Comparison of ENCODE assay signal across 10 cellular contexts in the genomic region with DNA sequence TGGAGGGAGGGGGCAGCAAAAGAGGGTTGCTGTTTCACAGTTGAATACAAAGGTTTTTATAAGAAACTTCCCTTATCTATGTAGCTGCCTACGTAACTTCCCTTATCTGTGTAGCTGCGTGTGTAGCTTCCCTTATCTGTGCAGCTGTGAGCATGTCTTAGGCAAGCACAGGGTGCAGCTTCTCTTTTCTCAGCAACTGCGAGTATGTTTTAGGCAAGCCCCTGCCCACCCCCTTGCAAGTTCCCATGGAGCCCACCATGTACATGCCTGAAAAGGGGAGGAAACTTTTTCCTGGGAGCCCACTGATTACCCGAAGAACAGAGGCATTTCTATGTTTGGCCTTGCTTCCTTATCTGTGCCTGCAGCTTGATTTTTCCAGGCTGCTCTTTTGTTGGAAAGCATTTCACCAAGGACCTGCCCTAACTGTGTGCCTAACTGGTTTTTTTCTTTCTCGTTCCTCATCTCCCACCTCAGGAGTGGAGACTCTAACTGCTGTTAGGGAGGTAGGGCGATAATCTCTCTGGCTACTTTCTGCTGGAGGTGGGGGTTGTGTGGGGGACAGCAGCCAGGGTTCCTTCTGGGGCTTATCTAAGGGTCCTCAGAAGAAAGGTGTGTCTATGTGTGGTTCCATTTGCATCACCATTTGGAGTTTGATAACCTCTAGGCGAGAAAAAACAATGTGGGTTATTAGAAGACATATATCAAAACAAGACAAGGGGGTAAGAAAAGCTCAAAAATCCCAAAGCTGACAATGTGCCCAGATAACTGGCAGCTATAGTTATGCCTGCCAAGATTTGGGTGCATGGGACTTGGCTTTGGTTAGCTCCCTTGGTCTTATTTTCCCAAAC. TPM values are rescaled to one million over a fixed set of nuclear protein-coding genes. Genes with fewer than 3 reads are reported as not detected.
DNase-seq lines count a peak whose midpoint lies in the region; ATAC-seq, FAIRE-seq and TF ChIP-seq lines count a peak whose summit lies in the region.
"Had no signal": no experiment of that assay in that cellular context is flagged by ENCODE, and none has a peak within 500 bp of the region (broad histone marks: within the 10 kb centered on the region; RNA-seq: fewer than 3 reads in every experiment).

No MANE protein-coding gene starts in this region.

- no peak for FAIRE-seq in kidney (lab: Jason Lieb, UNC)
- FAIRE-seq: islet of Langerhans had no signal

- peak; percentile 64 for ATAC-seq in GM21526 (IDR thresholded peaks at IDR 0.05; ENCODE audit: low FRiP score, unreplicated experiment)
- peak; percentile 69 for ATAC-seq in left ventricle myocardium superior
- no peak for ATAC-seq in GM21737 (IDR thresholded peaks at IDR 0.05; ENCODE audit: unreplicated experiment)
- ATAC-seq: activated CD8-positive, alpha-beta memory T cell treated with anti-CD3 and anti-CD28 coated beads, Interleukin-2, amount 10 ng/mL, durations not matched to agents 7 days and 5 days had no signal

- peak; percentile 71 for DNase-seq in Ammon's horn (ENCODE audit: low spot score)
- DNase-seq in Peyer's patch, result peak in 2 of 3 donors; percentile 64 to 69
- DNase-seq in left ventricle myocardium superior, result no peak
- no peak for DNase-seq in hepatic stellate cell (ENCODE audit: low spot score)
- no peak for DNase-seq in posterior vena cava (ENCODE audit: low spot score)
- DNase-seq in kidney, result no peak
- DNase-seq: activated CD8-positive, alpha-beta memory T cell treated with anti-CD3 and anti-CD28 coated beads, Interleukin-2, amount 10 ng/mL, durations not matched to agents 7 days and 5 days had no signal

- peak overlapping the region in 3 of 4 donors; percentile 30 to 72 (median 69) for H3K27ac ChIP-seq in Peyer's patch
- no peak overlapping the region for H3K27ac ChIP-seq in kidney (ENCODE audit: low read depth in 2 of 2, low read length in 2 of 2)

- H3K4me1 ChIP-seq in Peyer's patch, result no peaks in the 10 kb centered on the region
- H3K4me1 ChIP-seq in kidney (ENCODE audit: control insufficient read depth in 1 of 2, insufficient read depth in 1 of 2, low read depth in 1 of 2, low read length in 2 of 2), result no peaks in the 10 kb centered on the region

- H3K4me3 ChIP-seq in Peyer's patch (no peak overlapping the region), kidney (ENCODE audit: low read length in 2 of 2) (no peak overlapping the region)

- no peaks in the 10 kb centered on the region for H3K27me3 ChIP-seq in Peyer's patch

- H3K36me3 ChIP-seq in Peyer's patch, result no peaks in the 10 kb centered on the region
- peaks cover 0 to 14% of the 10 kb centered on the region in 2 donors for H3K36me3 ChIP-seq in kidney (ENCODE audit: control insufficient read depth in 1 of 2, insufficient read depth in 2 of 2, low read length in 2 of 2)

- no peak for TF ChIP-seq CTCF in Peyer's patch (IDR thresholded peaks at IDR 0.05)
- TF ChIP-seq CTCF in kidney (IDR thresholded peaks at IDR 0.05; ENCODE audit: borderline replicate concordance, extremely low read depth, insufficient read depth), result no peak

- no peak for TF ChIP-seq POLR2A in Peyer's patch (IDR thresholded peaks at IDR 0.05)

- H3K9me3 ChIP-seq in Peyer's patch (no peaks in the 10 kb centered on the region), kidney (ENCODE audit: control insufficient read depth in 1 of 2, low read length in 2 of 2) (peaks cover 0 to 4% of the 10 kb centered on the region in 2 donors)

- no peak overlapping the region for H3K9ac ChIP-seq in kidney (ENCODE audit: low read length in 2 of 2)

- intact Hi-C loops in left ventricle myocardium superior (cut with micrococcal nuclease), result no loop called here
- intact Hi-C loops in posterior vena cava (cut with DNase I), result no loop called here
- intact Hi-C loops in kidney (cut with DNase I), result no loop called here

RNA-seq across cellular contexts. Expression of a gene that starts 26.0 kb away (rescaled TPM):
- total RNA-seq in Peyer's patch (10 to 100 TPM in 2 of 4 donors, 1 to 10 TPM in 2; 6.3 to 39.6 (median 10.6) TPM), left ventricle myocardium superior (13.6 TPM), posterior vena cava (1 to 10 TPM; 6.7 to 9.3 TPM), kidney (14.2 TPM)
- polyA plus RNA-seq in kidney (ENCODE audit: insufficient read depth, low read depth, low replicate concordance), result 83.0 TPM

Comparison
In these comparisons a context has a peak if more than half of its experiments do, and no peak if none do; other contexts are left out.
1. DNase-seq: peak in Ammon's horn (single experiment) and Peyer's patch (2 of 3); none in left ventricle myocardium superior (single experiment), hepatic stellate cell (single experiment), posterior vena cava (single experiment) and kidney (single experiment).
2. H3K27ac ChIP-seq: peak in Peyer's patch (3 of 4); none in kidney (0 of 2).